Comparison of ENCODE assay signal across 23 cellular contexts in genomic region chr9:90948156-90948555, GRCh38.
DNase-seq lines count a peak whose midpoint lies in the region; ATAC-seq and TF ChIP-seq lines count a peak whose summit lies in the region.
"Had no signal": no experiment of that assay in that cellular context is flagged by ENCODE, and none has a peak within 500 bp of the region (broad histone marks: within the 10 kb centered on the region; RNA-seq: fewer than 3 reads in every experiment).

No MANE protein-coding gene starts in this region.

- H3K18ac ChIP-seq in trophoblast cell (ENCODE audit: low read length): no peak overlapping the region

- H4K8ac ChIP-seq in trophoblast cell (ENCODE audit: low read depth, low read length): no peak overlapping the region

- TF ChIP-seq POLR2A in esophagus squamous epithelium (IDR thresholded peaks at IDR 0.05): no peak

- intact Hi-C loops in esophagus squamous epithelium (cut with DNase I): no loop called here

- peaks cover 0 to 5% (median 0%) of the 10 kb centered on the region in 4 donors for H3K27me3 ChIP-seq in esophagus squamous epithelium
- no peaks in the 10 kb centered on the region for H3K27me3 ChIP-seq in trophoblast cell (ENCODE audit: insufficient read depth, low read length)
- H3K27me3 ChIP-seq in Karpas-422 (ENCODE audit: low read length): no peaks in the 10 kb centered on the region
- H3K27me3 ChIP-seq: BLaER1 treated with 17β-estradiol and CSF1 and Interleukin-3, amounts not matched to agents 10 nM and 100 nM; MG63; SJSA1 had no signal

- no peak overlapping the region for H3K14ac ChIP-seq in trophoblast cell (ENCODE audit: low read length)

- H3K4me2 ChIP-seq in trophoblast cell (ENCODE audit: low read length): no peak overlapping the region
- H3K4me2 ChIP-seq in Karpas-422 (ENCODE audit: low read depth, low read length, poor library complexity, severe bottlenecking): no peak overlapping the region
- H3K4me2 ChIP-seq: BLaER1 treated with 17β-estradiol and CSF1 and Interleukin-3, amounts not matched to agents 10 nM and 100 nM had no signal

- no peaks in the 10 kb centered on the region for H3K9me3 ChIP-seq in esophagus squamous epithelium
- H3K9me3 ChIP-seq in trophoblast cell (ENCODE audit: insufficient read depth, low read depth, low read length): peaks cover 1% of the 10 kb centered on the region
- H3K9me3 ChIP-seq in Karpas-422 (ENCODE audit: low read length): no peaks in the 10 kb centered on the region
- H3K9me3 ChIP-seq: Caco-2, MG63, SJSA1 had no signal

- H3K27ac ChIP-seq in esophagus squamous epithelium: peak overlapping the region in 3 of 4 donors; percentile 35 to 72 (median 57)
- no peak overlapping the region for H3K27ac ChIP-seq in trophoblast cell (ENCODE audit: low read depth, low read length)
- no peak overlapping the region for H3K27ac ChIP-seq in Karpas-422 (ENCODE audit: low read length)
- H3K27ac ChIP-seq: BLaER1 treated with 17β-estradiol and CSF1 and Interleukin-3, amounts not matched to agents 10 nM and 100 nM; SJSA1 had no signal

- WGBS in esophagus squamous epithelium, 2 donors: 49 to 62% methylated on average over 6 of the region's 6 CpGs
- no CpG with 5 or more reads among the region's 6 CpGs for WGBS in trophoblast cell (ENCODE audit: extremely low coverage, insufficient coverage, insufficient read length)

- peak overlapping the region; percentile 62 for H2BK12ac ChIP-seq in trophoblast cell (ENCODE audit: low read length)

- H3K4me3 ChIP-seq in esophagus squamous epithelium: no peak overlapping the region
- H3K4me3 ChIP-seq in trophoblast cell (ENCODE audit: low read depth, low read length): no peak overlapping the region
- no peak overlapping the region for H3K4me3 ChIP-seq in Karpas-422 (ENCODE audit: low read length)
- H3K4me3 ChIP-seq: BLaER1 treated with 17β-estradiol and CSF1 and Interleukin-3, amounts not matched to agents 10 nM and 100 nM; MG63; SJSA1 had no signal

- no peaks in the 10 kb centered on the region for H3K9me2 ChIP-seq in Karpas-422 (replicated peaks; ENCODE audit: insufficient read depth, low read length)

- H3K9ac ChIP-seq in trophoblast cell (ENCODE audit: low read length) (no peak overlapping the region), Karpas-422 (ENCODE audit: low read length) (no peak overlapping the region)
- H3K9ac ChIP-seq: BLaER1 treated with 17β-estradiol and CSF1 and Interleukin-3, amounts not matched to agents 10 nM and 100 nM had no signal

- H4K20me1 ChIP-seq in Karpas-422 (ENCODE audit: insufficient read depth, low read depth, low read length): no peaks in the 10 kb centered on the region
- H4K20me1 ChIP-seq: BLaER1 treated with 17β-estradiol and CSF1 and Interleukin-3, amounts not matched to agents 10 nM and 100 nM had no signal

- peaks cover under 1 to 50% (median 1%) of the 10 kb centered on the region in 3 donors for H3K4me1 ChIP-seq in esophagus squamous epithelium
- H3K4me1 ChIP-seq in trophoblast cell (ENCODE audit: control insufficient read depth in 1 of 2, insufficient read depth in 2 of 2, low read length in 2 of 2): peaks cover 2 to 3% of the 10 kb centered on the region in 2 experiments
- H3K4me1 ChIP-seq in Karpas-422 (ENCODE audit: low read length): no peaks in the 10 kb centered on the region
- H3K4me1 ChIP-seq: Caco-2 had no signal

- H4K91ac ChIP-seq in trophoblast cell (ENCODE audit: low read depth, low read length): no peak overlapping the region

- ATAC-seq in left lobe of liver (no peak), HG02938 (IDR thresholded peaks at IDR 0.05; ENCODE audit: unreplicated experiment) (no peak)
- ATAC-seq: Right ventricle myocardium inferior had no signal

- H3K23ac ChIP-seq in trophoblast cell (ENCODE audit: low read length): no peak overlapping the region

- H2AFZ ChIP-seq in trophoblast cell (ENCODE audit: insufficient read depth, low read length, poor library complexity) (no peak overlapping the region), Karpas-422 (ENCODE audit: low read length) (no peak overlapping the region)

- H4K12ac ChIP-seq in trophoblast cell (ENCODE audit: low read depth, low read length): no peak overlapping the region

- H3K79me2 ChIP-seq in trophoblast cell (ENCODE audit: control insufficient read depth, insufficient read depth, low read length, poor library complexity) (no peaks in the 10 kb centered on the region), Karpas-422 (ENCODE audit: low read length) (no peaks in the 10 kb centered on the region)

- H3K36me3 ChIP-seq in esophagus squamous epithelium: no peaks in the 10 kb centered on the region
- no peaks in the 10 kb centered on the region for H3K36me3 ChIP-seq in trophoblast cell (ENCODE audit: control insufficient read depth in 1 of 2, insufficient read depth in 2 of 2, low read length in 2 of 2)
- H3K36me3 ChIP-seq in Karpas-422 (ENCODE audit: insufficient read depth, low read length): no peaks in the 10 kb centered on the region
- H3K36me3 ChIP-seq: BLaER1 treated with 17β-estradiol and CSF1 and Interleukin-3, amounts not matched to agents 10 nM and 100 nM; MG63; SJSA1 had no signal

- H2AK5ac ChIP-seq in trophoblast cell (ENCODE audit: low read length): no peak overlapping the region

- no peak overlapping the region for H2BK120ac ChIP-seq in trophoblast cell (ENCODE audit: insufficient read depth, low read length, poor library complexity)

- no peak overlapping the region for H2BK5ac ChIP-seq in trophoblast cell (ENCODE audit: low read depth, low read length, poor library complexity)

- TF ChIP-seq CTCF in esophagus squamous epithelium (IDR thresholded peaks at IDR 0.05): no peak

- H3K4ac ChIP-seq in trophoblast cell (ENCODE audit: low read depth, low read length): no peak overlapping the region

- H3K79me1 ChIP-seq in trophoblast cell (ENCODE audit: low read length): no peaks in the 10 kb centered on the region

- DNase-seq in DMS153 (lab: John Stamatoyannopoulos, UW) (peak; percentile 52), NCI-H748 treated with DMSO at 0.1 percent for 48 hours (lab: John Stamatoyannopoulos, UW) (peak; percentile 34), esophagus squamous epithelium (lab: John Stamatoyannopoulos, UW) (no peak), trophoblast cell (no peak), Karpas-422 (no peak), left lobe of liver (ENCODE audit: low spot score) (no peak)
- DNase-seq: 8988T; Caco-2; CD4-positive, alpha-beta memory T cell; DMS53; EL; GF-D8; Kasumi-1; MG63; NCI-H1417 treated with DMSO at 0.1 percent for 48 hours; NCI-H187; NCI-H2107; NCI-H2227 treated with DMSO at 0.1 percent for 48 hours; NCI-H510A treated with DMSO at 0.1 percent for 48 hours had no signal

Comparison
In these comparisons a context has a peak if more than half of its experiments do, and no peak if none do; other contexts are left out.
1. DNase-seq: peak in DMS153 (single experiment) and NCI-H748 treated with DMSO at 0.1 percent for 48 hours (single experiment); none in esophagus squamous epithelium (single experiment), trophoblast cell (0 of 2), Karpas-422 (single experiment) and left lobe of liver (single experiment).
2. H3K27ac ChIP-seq: peak in esophagus squamous epithelium (3 of 4); none in trophoblast cell (single experiment) and Karpas-422 (single experiment).